ENCODE assay signal across 8 cellular contexts in the genomic region with DNA sequence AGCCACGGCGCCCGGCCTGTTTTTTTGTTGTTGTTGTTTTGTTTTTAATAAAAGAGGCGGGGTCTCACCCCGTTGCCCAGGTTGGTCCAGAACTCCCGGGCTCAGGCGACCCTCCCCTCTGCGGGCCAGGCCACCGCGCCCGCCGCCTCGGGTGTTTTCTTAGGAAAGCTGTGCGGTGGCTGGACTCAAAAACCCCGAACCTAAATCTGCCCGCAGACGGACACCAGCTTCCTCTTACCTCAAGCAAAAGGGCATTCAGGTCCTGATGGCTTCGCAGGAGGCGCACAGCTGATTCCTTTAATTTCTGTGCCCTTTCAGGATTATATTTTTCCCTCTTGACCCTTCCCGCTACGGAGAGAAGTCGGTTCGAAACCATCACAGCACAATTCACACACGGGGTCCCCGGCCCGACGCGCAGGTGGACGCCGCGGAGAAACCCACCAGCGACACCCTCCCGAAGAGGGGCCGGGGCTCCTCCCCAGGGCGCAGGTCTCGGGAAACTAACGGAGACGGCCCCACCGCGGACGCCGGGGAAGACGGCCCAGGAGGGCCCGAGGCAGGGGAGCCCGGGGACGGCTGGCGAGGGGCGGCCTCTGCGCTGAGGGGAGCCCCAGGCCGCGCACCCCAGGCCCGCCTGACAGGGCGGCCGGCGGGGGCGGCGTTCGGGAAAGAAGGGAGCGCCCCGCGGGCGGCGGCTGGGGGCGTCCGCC. TPM values are rescaled to one million over a fixed set of nuclear protein-coding genes. Genes with fewer than 3 reads are reported as not detected.
A peak's percentile ranks its signal among the peaks of the same experiment; 100 is the strongest.
DNase-seq lines count a peak whose midpoint lies in the region; TF ChIP-seq lines count a peak whose summit lies in the region.

No MANE protein-coding gene starts in this region.

- H3K23ac ChIP-seq in H9 (ENCODE audit: insufficient read length, low read depth, low read length): no peak overlapping the region

- H3K18ac ChIP-seq in H9 (ENCODE audit: insufficient read length, low read depth, low read length): no peak overlapping the region

- peaks cover 5% of the 10 kb centered on the region for H3K23me2 ChIP-seq in H9 (ENCODE audit: insufficient read length, low read depth, low read length, poor library complexity, severe bottlenecking)

- no peak overlapping the region for H2BK15ac ChIP-seq in H9 (ENCODE audit: low read depth, low read length)

- H2BK5ac ChIP-seq in H9 (ENCODE audit: insufficient read length, low read length): no peak overlapping the region

- no CpG with 5 or more reads among the region's 65 CpGs for WGBS in H9 (ENCODE audit: extremely low coverage, insufficient read length, low lambda C conversion rate)

- no peaks in the 10 kb centered on the region for H3K36me3 ChIP-seq in breast epithelium
- H3K36me3 ChIP-seq in mucosa of rectum (ENCODE audit: control insufficient read depth in 2 of 2, insufficient read depth in 2 of 2, low read length in 2 of 2): no peaks in the 10 kb centered on the region

- no peaks in the 10 kb centered on the region for H3K27me3 Mint-ChIP-seq in H9 (ENCODE audit: low read depth)

- H3K79me1 ChIP-seq in H9 (ENCODE audit: insufficient read depth, low read depth, low read length, poor library complexity, severe bottlenecking): no peaks in the 10 kb centered on the region

- DNase-seq in NCI-H748 (lab: John Stamatoyannopoulos, UW; ENCODE audit: unreplicated experiment) (peak; percentile 28), NCI-H748 treated with DMSO at 0.1 percent for 48 hours (lab: John Stamatoyannopoulos, UW) (no peak), H9 (no peak), NAMALWA (ENCODE audit: low spot score) (peak; percentile 47), breast epithelium (ENCODE audit: low spot score in 2 of 2) (no peak), occipital lobe (lab: John Stamatoyannopoulos, UW) (no peak), NCI-H1930 (lab: John Stamatoyannopoulos, UW) (no peak)

- no peak overlapping the region for H3K27ac Mint-ChIP-seq in H9

- no peak overlapping the region for H4K8ac ChIP-seq in H9 (replicated peaks; ENCODE audit: insufficient read length, low read depth, low read length)

- H3K9ac ChIP-seq in H9 (ENCODE audit: extremely low read depth, insufficient read length, low read length): peak overlapping the region; percentile 61
- H3K9ac ChIP-seq in mucosa of rectum (ENCODE audit: low read depth in 1 of 2, low read length in 2 of 2): peak overlapping the region; percentile 5 to 24

- H3K4me1 Mint-ChIP-seq in H9: peaks cover 11 to 17% of the 10 kb centered on the region in 2 experiments

- peak overlapping the region; percentile 96 for H3K4me2 ChIP-seq in H9 (ENCODE audit: insufficient read depth, insufficient read length, low read length)

- H3K4me1 ChIP-seq in H9 (ENCODE audit: insufficient read depth, low read length) (no peaks in the 10 kb centered on the region), breast epithelium (peaks cover 0 to 4% of the 10 kb centered on the region in 2 donors), mucosa of rectum (ENCODE audit: control insufficient read depth in 2 of 2, insufficient read depth in 2 of 2, low read length in 2 of 2) (peaks cover 9 to 12% of the 10 kb centered on the region in 2 donors)

- no peak overlapping the region for H2AK5ac ChIP-seq in H9 (ENCODE audit: insufficient read length, low read length)

- H3K4me3 ChIP-seq in breast epithelium (peak overlapping the region; percentile 52 to 91 (median 76)), mucosa of rectum (ENCODE audit: low read length in 2 of 2) (peak overlapping the region; percentile 70 to 74)

- TF ChIP-seq POLR2A in breast epithelium (IDR thresholded peaks at IDR 0.05): no peak

- H3K9me3 Mint-ChIP-seq in H9: peaks cover 5 to 13% of the 10 kb centered on the region in 2 experiments; a peak in 2 of 5 replicates

- H2BK12ac ChIP-seq in H9 (ENCODE audit: insufficient read length, low read depth, low read length): no peak overlapping the region

- H3T11ph ChIP-seq in H9 (ENCODE audit: low read length): no peak overlapping the region

- H2BK120ac ChIP-seq in H9 (ENCODE audit: low read depth, low read length, poor library complexity, severe bottlenecking): no peak overlapping the region

- H2AFZ ChIP-seq in H9 (ENCODE audit: low read length): no peak overlapping the region

- H2BK20ac ChIP-seq in H9 (ENCODE audit: low read depth, low read length, poor library complexity, severe bottlenecking): no peak overlapping the region

- H3K14ac ChIP-seq in H9 (ENCODE audit: insufficient read depth, low read length): no peak overlapping the region

- H3K27me3 ChIP-seq in H9 (ENCODE audit: insufficient read depth, low read length) (no peaks in the 10 kb centered on the region), breast epithelium (no peaks in the 10 kb centered on the region), mucosa of rectum (ENCODE audit: control insufficient read depth in 2 of 2, insufficient read depth in 2 of 2, low read length in 2 of 2) (no peaks in the 10 kb centered on the region)

- H3K36me3 Mint-ChIP-seq in H9 (ENCODE audit: insufficient read depth in 1 of 3, low read depth in 3 of 3): peaks cover 10 to 44% (median 19%) of the 10 kb centered on the region in 3 experiments

- peak overlapping the region; percentile 84 to 95 for H3K4me3 Mint-ChIP-seq in H9

- no peak overlapping the region for H4K5ac ChIP-seq in H9 (ENCODE audit: insufficient read length, low read depth, low read length)

- H3K27ac ChIP-seq in H9 (ENCODE audit: insufficient read length, low read depth, low read length) (no peak overlapping the region), breast epithelium (no peak overlapping the region), mucosa of rectum (ENCODE audit: low read depth in 2 of 2, low read length in 2 of 2) (no peak overlapping the region)

- H3K56ac ChIP-seq in H9 (ENCODE audit: insufficient read length, low read depth, low read length): no peak overlapping the region

- no peak overlapping the region for H4K91ac ChIP-seq in H9 (ENCODE audit: insufficient read length, low read depth, low read length)

- no peak for TF ChIP-seq CTCF in H9 (conservative IDR thresholded peaks at IDR 0.05)
- no peak for TF ChIP-seq CTCF in breast epithelium (IDR thresholded peaks at IDR 0.05)

- no peaks in the 10 kb centered on the region; the same call in 1 of the 2 replicates for H3K79me2 ChIP-seq in H9 (ENCODE audit: insufficient read depth, low read length)

- intact Hi-C loops in breast epithelium (cut with DNase I; ENCODE audit: low total_unique reads): no loop called here

- no peaks in the 10 kb centered on the region for H3K9me3 ChIP-seq in H9 (ENCODE audit: control insufficient read depth, low read depth, low read length)
- H3K9me3 ChIP-seq in breast epithelium: no peaks in the 10 kb centered on the region
- no peaks in the 10 kb centered on the region for H3K9me3 ChIP-seq in mucosa of rectum (ENCODE audit: control insufficient read depth in 2 of 2, low read length in 2 of 2)

- no peak overlapping the region for H3K4ac ChIP-seq in H9 (ENCODE audit: low read depth, low read length)

- no peaks in the 10 kb centered on the region for H4K20me1 ChIP-seq in H9 (ENCODE audit: control insufficient read depth, insufficient read depth, insufficient read length)

RNA-seq across cellular contexts. Expression of a gene that starts 0.7 kb away (rescaled TPM):
- total RNA-seq in H9 (2021): 84.3 and 106 TPM in 2 replicates
- 1 to 10 TPM in 2 of 3 donors, under 1 TPM in 1; 0.64 to 4.0 (median 3.9) TPM for total RNA-seq in breast epithelium
- 10.8 TPM for total RNA-seq in occipital lobe

RNA-seq across cellular contexts. Expression of a gene that starts 12.5 kb away (rescaled TPM):
- 6.7 and 6.9 TPM in 2 replicates for total RNA-seq in H9 (2021)
- total RNA-seq in breast epithelium: 10 to 100 TPM in 1 of 3 donors, 1 to 10 TPM in 2; 1.3 to 11.1 (median 7.8) TPM
- total RNA-seq in occipital lobe: 17.0 TPM

RNA-seq across cellular contexts. Expression of a gene that starts 57.6 kb away (rescaled TPM):
- total RNA-seq in H9 (2021) (109 and 124 TPM in 2 replicates), breast epithelium (100 to 1,000 TPM; 169 to 243 (median 176) TPM), occipital lobe (136 TPM)

Comparison
In these comparisons a context has a peak if more than half of its experiments do, and no peak if none do; other contexts are left out.
1. DNase-seq: peak in NCI-H748 (single experiment) and NAMALWA (single experiment); none in NCI-H748 treated with DMSO at 0.1 percent for 48 hours (single experiment), H9 (single experiment), breast epithelium (0 of 2), occipital lobe (single experiment) and NCI-H1930 (0 of 2).